Comparison of ENCODE assay signal across 20 cellular contexts in the genomic region with DNA sequence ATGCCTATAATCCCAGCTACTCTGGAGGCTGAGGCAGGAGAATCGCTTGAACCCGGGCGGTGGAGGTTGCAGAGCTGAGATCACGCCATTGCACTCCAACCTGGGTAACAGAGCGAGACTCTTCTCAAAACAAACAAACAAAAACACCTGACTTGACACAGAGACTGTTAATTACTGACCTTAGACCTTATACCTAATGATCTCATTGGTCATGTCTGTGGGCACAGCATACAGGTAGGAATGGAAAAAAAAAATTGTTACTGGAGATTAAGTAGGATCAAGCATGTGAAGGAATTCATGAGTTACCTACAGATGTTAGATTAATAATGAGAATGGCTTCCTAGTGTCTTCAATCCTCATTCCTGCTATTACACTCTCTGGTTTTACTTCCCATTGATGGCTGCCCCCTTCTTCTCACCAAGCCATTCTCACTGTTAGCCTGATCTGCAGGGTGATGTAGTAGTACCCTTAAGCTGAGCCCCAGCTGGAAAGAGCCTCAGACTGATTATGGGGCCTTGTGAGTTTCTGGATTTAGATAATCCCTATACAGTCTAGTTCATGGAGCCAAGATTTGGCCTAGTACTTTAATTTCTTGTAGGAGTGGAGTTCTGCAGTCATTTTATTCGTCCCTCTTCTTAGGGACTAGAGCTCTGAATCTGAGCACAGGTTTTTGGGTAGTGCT. TPM values are rescaled to one million over a fixed set of nuclear protein-coding genes. Genes with fewer than 3 reads are reported as not detected.
DNase-seq lines count a peak whose midpoint lies in the region; ATAC-seq, FAIRE-seq and TF ChIP-seq lines count a peak whose summit lies in the region.
"Had no signal": no experiment of that assay in that cellular context is flagged by ENCODE, and none has a peak within 500 bp of the region (broad histone marks: within the 10 kb centered on the region; RNA-seq: fewer than 3 reads in every experiment).

No MANE protein-coding gene starts in this region.

- H3K4me1 ChIP-seq in K562 (replicated peaks in 1 of 2; ENCODE audit: control insufficient read depth in 2 of 2, insufficient read depth in 2 of 2, low read length in 2 of 2) (no peaks in the 10 kb centered on the region; a peak in 1 of 5 replicates), tibial nerve (no peaks in the 10 kb centered on the region)

- H3K27ac Mint-ChIP-seq in activated naive CD8-positive, alpha-beta T cell treated with anti-CD3 and anti-CD28 coated beads, Interleukin-2, amount 50 U/mL, for 24 hours, result peak overlapping the region; percentile 34
- no peak overlapping the region for H3K27ac Mint-ChIP-seq in activated naive CD8-positive, alpha-beta T cell treated with anti-CD3 and anti-CD28 coated beads for 36 hours
- H3K27ac Mint-ChIP-seq: B cell had no signal

- CTCF ChIA-PET in K562 (lab: Yijun Ruan, JAX; ENCODE audit: low intra/inter-chr PET ratio), result no interaction called here

- H3K4me3 Mint-ChIP-seq in activated naive CD8-positive, alpha-beta T cell treated with anti-CD3 and anti-CD28 coated beads, Interleukin-2, amount 50 U/mL, for 24 hours, result no peak overlapping the region
- no peak overlapping the region for H3K4me3 Mint-ChIP-seq in activated naive CD8-positive, alpha-beta T cell treated with anti-CD3 and anti-CD28 coated beads for 36 hours
- H3K4me3 Mint-ChIP-seq: B cell had no signal

- BruUV-seq in K562 (replicated peaks; lab: Mats Ljungman, UMichigan), result TSS peak; percentile 13

- TF ChIP-seq CTCF in K562 (IDR thresholded peaks at IDR 0.05 in 2 of 3, conservative IDR thresholded peaks at IDR 0.05 in 1 of 3; ENCODE audit: insufficient read depth in 2 of 3, low read depth in 1 of 3, low read length in 3 of 3), result no peak
- TF ChIP-seq CTCF in tibial nerve (IDR thresholded peaks at IDR 0.05), result no peak

- H4K20me1 ChIP-seq in K562 (replicated peaks; ENCODE audit: control insufficient read depth, insufficient read depth, low read length), result 0 out of 2 replicates have a peak, but pooled peaks cover 4% of the 10 kb centered on the region

- in situ Hi-C loops in K562 (cut with MboI), result no loop called here

- no peak overlapping the region for H3K4me2 ChIP-seq in K562 (ENCODE audit: insufficient read depth, low read length)

- H3K36me3 Mint-ChIP-seq in activated naive CD8-positive, alpha-beta T cell treated with anti-CD3 and anti-CD28 coated beads, Interleukin-2, amount 50 U/mL, for 24 hours (ENCODE audit: low read depth), result peaks cover 9% of the 10 kb centered on the region
- H3K36me3 Mint-ChIP-seq in activated naive CD8-positive, alpha-beta T cell treated with anti-CD3 and anti-CD28 coated beads for 36 hours, result peaks cover 11% of the 10 kb centered on the region

- H3K9me3 ChIP-seq in K562 (replicated peaks; ENCODE audit: control insufficient read depth, insufficient read depth, low read depth, low read length), result no peaks in the 10 kb centered on the region
- H3K9me3 ChIP-seq in tibial nerve, result no peaks in the 10 kb centered on the region
- H3K9me3 ChIP-seq: MG63 had no signal

- WGBS in K562 (ENCODE audit: insufficient coverage, low coverage, missing lambda C conversion rate), result 98% methylated on average over 6 of the region's 6 CpGs
- 96% methylated on average over 6 of the region's 6 CpGs for WGBS in tibial nerve, 2 donors

- no peaks in the 10 kb centered on the region for H3K27me3 Mint-ChIP-seq in activated naive CD8-positive, alpha-beta T cell treated with anti-CD3 and anti-CD28 coated beads, Interleukin-2, amount 50 U/mL, for 24 hours
- H3K27me3 Mint-ChIP-seq in activated naive CD8-positive, alpha-beta T cell treated with anti-CD3 and anti-CD28 coated beads for 36 hours, result no peaks in the 10 kb centered on the region
- H3K27me3 Mint-ChIP-seq: B cell had no signal

- H3K9ac ChIP-seq in K562 (ENCODE audit: insufficient read depth in 1 of 2, low read depth in 2 of 2, low read length in 2 of 2), result no peak overlapping the region

- H3K4me1 Mint-ChIP-seq in activated naive CD8-positive, alpha-beta T cell treated with anti-CD3 and anti-CD28 coated beads, Interleukin-2, amount 50 U/mL, for 24 hours, result no peaks in the 10 kb centered on the region
- peaks cover 9% of the 10 kb centered on the region for H3K4me1 Mint-ChIP-seq in activated naive CD8-positive, alpha-beta T cell treated with anti-CD3 and anti-CD28 coated beads for 36 hours

- H3K4me3 ChIP-seq in K562 (no peak overlapping the region), tibial nerve (no peak overlapping the region)
- H3K4me3 ChIP-seq: MG63 had no signal

- H3K36me3 ChIP-seq in K562 (ENCODE audit: control insufficient read depth, insufficient read depth, low read length) (peaks cover 68% of the 10 kb centered on the region), tibial nerve (peaks cover 0 to 50% (median 0%) of the 10 kb centered on the region in 3 donors)

- DNase-seq in activated naive CD8-positive, alpha-beta T cell treated with anti-CD3 and anti-CD28 coated beads, Interleukin-2, amount 50 U/mL, for 24 hours, result no peak
- no peak for DNase-seq in activated naive CD8-positive, alpha-beta T cell treated with anti-CD3 and anti-CD28 coated beads for 36 hours
- DNase-seq in NCI-H82 (lab: John Stamatoyannopoulos, UW) (peak; percentile 91), K562 (ENCODE audit: extremely low read depth in 1 of 4, low spot score in 3 of 4) (no peak), sciatic nerve (ENCODE audit: low spot score) (peak; percentile 4), NCI-H1417 treated with DMSO at 0.1 percent for 48 hours (lab: John Stamatoyannopoulos, UW) (no peak), HPDE6-E6E7 (ENCODE audit: extremely low spot score) (no peak), tibial nerve (ENCODE audit: low spot score in 2 of 2) (no peak)
- DNase-seq: COR-L47; DND-41; Kasumi-1; MG63; NCI-H1436; NCI-H187 treated with DMSO at 0.1 percent for 48 hours; NCI-H2107; NCI-H446 treated with DMSO at 0.1 percent for 48 hours; NK-92 treated with Interleukin-12 subunit alpha and Interleukin-12 subunit beta, amount 100 ng/mL, for 24 hours had no signal

- TF ChIP-seq EP300 in K562 (IDR thresholded peaks at IDR 0.05; ENCODE audit: low read length), result no peak
- no peak for TF ChIP-seq EP300 in tibial nerve (IDR thresholded peaks at IDR 0.05)

- H3K27ac ChIP-seq in K562 (ENCODE audit: extremely low read depth, low read depth, low read length) (no peak overlapping the region), tibial nerve (no peak overlapping the region)

- intact Hi-C loops in K562 (cut with micrococcal nuclease) (no loop called here), sciatic nerve (cut with DNase I) (no loop called here)

- ATAC-seq in activated naive CD8-positive, alpha-beta T cell treated with anti-CD3 and anti-CD28 coated beads, Interleukin-2, amount 50 U/mL, for 24 hours, result no peak
- ATAC-seq in K562 (peak; percentile 29), sciatic nerve (no peak)

- H3K27me3 ChIP-seq in K562 (ENCODE audit: control insufficient read depth in 2 of 2, insufficient read depth in 2 of 2, low read length in 2 of 2) (no peaks in the 10 kb centered on the region), tibial nerve (no peaks in the 10 kb centered on the region)
- H3K27me3 ChIP-seq: MG63 had no signal

- peaks cover under 1% of the 10 kb centered on the region for H3K9me3 Mint-ChIP-seq in activated naive CD8-positive, alpha-beta T cell treated with anti-CD3 and anti-CD28 coated beads, Interleukin-2, amount 50 U/mL, for 24 hours
- H3K9me3 Mint-ChIP-seq in activated naive CD8-positive, alpha-beta T cell treated with anti-CD3 and anti-CD28 coated beads for 36 hours, result no peaks in the 10 kb centered on the region

- no peaks in the 10 kb centered on the region for H3K9me1 ChIP-seq in K562 (ENCODE audit: control insufficient read depth, insufficient read depth, low read length)

- H3K79me2 ChIP-seq in K562 (ENCODE audit: control insufficient read depth, insufficient read depth, low read length), result peaks cover 74% of the 10 kb centered on the region

- no peak for FAIRE-seq in K562 (lab: Jason Lieb, UNC)
- FAIRE-seq: A204.1, GM18507 had no signal

- TF ChIP-seq RAD21 in K562 (CRISPR knock-in tag; conservative IDR thresholded peaks at IDR 0.05 in 1 of 2, IDR thresholded peaks at IDR 0.05 in 1 of 2), result no peak

- H2AFZ ChIP-seq in K562 (ENCODE audit: low read depth, low read length), result no peak overlapping the region

- POLR2A ChIA-PET in K562 (lab: Yijun Ruan, JAX), result interaction anchor here (0.7 to 4.9 kb wide), 6 partner anchors 9 to 218 kb away, joined by 3 to 20 read pairs (median 4); a partner anchor contains a TSS

- no peak for TF ChIP-seq POLR2A in K562 (conservative IDR thresholded peaks at IDR 0.05)
- no peak for TF ChIP-seq POLR2A in tibial nerve (IDR thresholded peaks at IDR 0.05)

RNA-seq across cellular contexts. Expression of a gene that starts 8.8 kb away (rescaled TPM):
- total RNA-seq in activated naive CD8-positive, alpha-beta T cell treated with anti-CD3 and anti-CD28 coated beads for 36 hours, result 10 to 100 TPM; 23.3 to 25.4 TPM
- 145 and 291 TPM in 2 replicates for total RNA-seq in K562 (2011; cell fraction: chromatin; rRNA removed; ENCODE audit: low replicate concordance)
- 78.7 and 90.9 TPM in 2 replicates for total RNA-seq in K562 (2011; cell fraction: nucleolus; rRNA removed)
- total RNA-seq in K562 (2011; cell fraction: nucleoplasm; rRNA removed), result 144 and 194 TPM in 2 replicates
- total RNA-seq in K562 (2014; rRNA removed) (60.0 and 63.6 TPM in 2 replicates), K562 (2014; rRNA removed; fragmentation: Illumina TruSeq; extraction: Trizol) (92.1 and 99.9 TPM in 2 replicates), K562 (2015; rRNA removed; fragmentation: Illumina TruSeq; extraction: Trizol) (78.3 and 87.9 TPM in 2 replicates), K562 (2021) (52.6 and 65.2 TPM in 2 replicates), sciatic nerve (27.9 TPM), tibial nerve (10 to 100 TPM; 19.3 to 33.9 (median 26.8) TPM)
- polyA plus RNA-seq in K562 (2011; rRNA removed) (61.7 and 87.9 TPM in 2 replicates), K562 (2014; fragmentation: Illumina TruSeq; extraction: Trizol) (68.8 and 81.8 TPM in 2 replicates), K562 (2014; fragmentation: Nextera tagmentation; extraction: Ambion mirVana) (10 to 100 TPM; 59.0 to 89.8 TPM), K562 (2014; rRNA removed) (79.5 and 82.1 TPM in 2 replicates)
- 20.2 and 36.7 TPM in 2 replicates for polyA plus RNA-seq in K562 (2011; cell fraction: cytosol; rRNA removed)
- 52.8 and 66.0 TPM in 2 replicates for polyA plus RNA-seq in K562 (2011; cell fraction: nucleus; rRNA removed)
- polyA plus RNA-seq in K562 (2012), result 45.4 and 64.8 TPM in 2 replicates
- polyA minus RNA-seq in K562 (2011; rRNA and poly(A)+ RNA removed), result 77.0 and 80.4 TPM in 2 replicates
- polyA minus RNA-seq in K562 (2011; cell fraction: cytosol; rRNA and poly(A)+ RNA removed), result 15.1 and 27.1 TPM in 2 replicates
- 46.2 and 58.9 TPM in 2 replicates for polyA minus RNA-seq in K562 (2011; cell fraction: nucleus; rRNA and poly(A)+ RNA removed)

RNA-seq across cellular contexts. Expression of a gene that starts 47.7 kb away (rescaled TPM):
- 10 to 100 TPM; 29.4 to 29.5 TPM for total RNA-seq in activated naive CD8-positive, alpha-beta T cell treated with anti-CD3 and anti-CD28 coated beads for 36 hours
- total RNA-seq in K562 (2011; cell fraction: chromatin; rRNA removed; ENCODE audit: low replicate concordance), result 7.8 and 28.4 TPM in 2 replicates
- 5.3 and 8.7 TPM in 2 replicates for total RNA-seq in K562 (2011; cell fraction: nucleolus; rRNA removed)
- total RNA-seq in K562 (2011; cell fraction: nucleoplasm; rRNA removed), result 15.0 and 24.5 TPM in 2 replicates
- total RNA-seq in K562 (2014; rRNA removed) (18.8 and 29.7 TPM in 2 replicates), K562 (2014; rRNA removed; fragmentation: Illumina TruSeq; extraction: Trizol) (50.3 and 66.8 TPM in 2 replicates), K562 (2015; rRNA removed; fragmentation: Illumina TruSeq; extraction: Trizol) (35.6 and 36.7 TPM in 2 replicates), K562 (2021) (56.3 and 59.1 TPM in 2 replicates), sciatic nerve (28.0 TPM), tibial nerve (10 to 100 TPM; 12.9 to 26.2 (median 15.7) TPM)
- polyA plus RNA-seq in K562 (2011; rRNA removed) (79.2 and 98.2 TPM in 2 replicates), K562 (2014; fragmentation: Illumina TruSeq; extraction: Trizol) (70.4 and 72.1 TPM in 2 replicates), K562 (2014; fragmentation: Nextera tagmentation; extraction: Ambion mirVana) (100 to 1,000 TPM in 1 of 2 experiments, 10 to 100 TPM in 1; 97.8 to 104 TPM), K562 (2014; rRNA removed) (45.5 and 47.2 TPM in 2 replicates)
- 25.8 and 49.3 TPM in 2 replicates for polyA plus RNA-seq in K562 (2011; cell fraction: cytosol; rRNA removed)
- 17.2 and 24.5 TPM in 2 replicates for polyA plus RNA-seq in K562 (2011; cell fraction: nucleus; rRNA removed)
- polyA plus RNA-seq in K562 (2012), result 39.7 and 48.5 TPM in 2 replicates
- polyA minus RNA-seq in K562 (2011; rRNA and poly(A)+ RNA removed), result 53.9 and 65.6 TPM in 2 replicates
- polyA minus RNA-seq in K562 (2011; cell fraction: cytosol; rRNA and poly(A)+ RNA removed), result 21.8 and 24.4 TPM in 2 replicates
- polyA minus RNA-seq in K562 (2011; cell fraction: nucleus; rRNA and poly(A)+ RNA removed), result 6.7 and 18.1 TPM in 2 replicates

RNA-seq across cellular contexts. Expression of a gene that starts 48.1 kb away (rescaled TPM):
- total RNA-seq in activated naive CD8-positive, alpha-beta T cell treated with anti-CD3 and anti-CD28 coated beads for 36 hours, result 10 to 100 TPM; 30.1 to 30.6 TPM
- total RNA-seq in K562 (2011; cell fraction: chromatin; rRNA removed; ENCODE audit: low replicate concordance), result 87.6 and 197 TPM in 2 replicates
- total RNA-seq in K562 (2011; cell fraction: nucleolus; rRNA removed), result 58.9 and 75.1 TPM in 2 replicates
- 72.0 and 86.5 TPM in 2 replicates for total RNA-seq in K562 (2011; cell fraction: nucleoplasm; rRNA removed)
- total RNA-seq in K562 (2014; rRNA removed), result 23.6 and 37.2 TPM in 2 replicates
- total RNA-seq in K562 (2014; rRNA removed; fragmentation: Illumina TruSeq; extraction: Trizol), result 37.9 and 42.9 TPM in 2 replicates
- 33.3 and 38.9 TPM in 2 replicates for total RNA-seq in K562 (2015; rRNA removed; fragmentation: Illumina TruSeq; extraction: Trizol)
- 24.2 and 24.4 TPM in 2 replicates for total RNA-seq in K562 (2021)
- polyA plus RNA-seq in K562 (2011; rRNA removed), result 12.3 and 17.7 TPM in 2 replicates
- 2.4 and 4.6 TPM in 2 replicates for polyA plus RNA-seq in K562 (2011; cell fraction: cytosol; rRNA removed)
- 22.1 and 25.6 TPM in 2 replicates for polyA plus RNA-seq in K562 (2011; cell fraction: nucleus; rRNA removed)
- polyA plus RNA-seq in K562 (2012), result 12.7 and 14.0 TPM in 2 replicates
- polyA plus RNA-seq in K562 (2014; fragmentation: Illumina TruSeq; extraction: Trizol), result 16.9 and 18.5 TPM in 2 replicates
- polyA plus RNA-seq in K562 (2014; fragmentation: Nextera tagmentation; extraction: Ambion mirVana), result 10 to 100 TPM in 1 of 2 experiments, 1 to 10 TPM in 1; 8.4 to 11.8 TPM
- polyA plus RNA-seq in K562 (2014; rRNA removed), result 13.1 and 14.3 TPM in 2 replicates
- 50.5 and 54.9 TPM in 2 replicates for polyA minus RNA-seq in K562 (2011; rRNA and poly(A)+ RNA removed)
- 16.7 and 29.3 TPM in 2 replicates for polyA minus RNA-seq in K562 (2011; cell fraction: cytosol; rRNA and poly(A)+ RNA removed)
- polyA minus RNA-seq in K562 (2011; cell fraction: nucleus; rRNA and poly(A)+ RNA removed), result 34.6 and 80.0 TPM in 2 replicates
- 61.3 TPM for total RNA-seq in sciatic nerve
- 10 to 100 TPM; 41.6 to 58.8 (median 46.8) TPM for total RNA-seq in tibial nerve

Comparison
In these comparisons a context has a peak if more than half of its experiments do, and no peak if none do; other contexts are left out.
1. DNase-seq: peak in NCI-H82 (single experiment) and sciatic nerve (single experiment); none in activated naive CD8-positive, alpha-beta T cell treated with anti-CD3 and anti-CD28 coated beads, Interleukin-2, amount 50 U/mL, for 24 hours (single experiment), activated naive CD8-positive, alpha-beta T cell treated with anti-CD3 and anti-CD28 coated beads for 36 hours (single experiment), K562 (0 of 4), NCI-H1417 treated with DMSO at 0.1 percent for 48 hours (single experiment), HPDE6-E6E7 (single experiment) and tibial nerve (0 of 2).